ENCODE assay signal across 15 cellular contexts in the genomic region with DNA sequence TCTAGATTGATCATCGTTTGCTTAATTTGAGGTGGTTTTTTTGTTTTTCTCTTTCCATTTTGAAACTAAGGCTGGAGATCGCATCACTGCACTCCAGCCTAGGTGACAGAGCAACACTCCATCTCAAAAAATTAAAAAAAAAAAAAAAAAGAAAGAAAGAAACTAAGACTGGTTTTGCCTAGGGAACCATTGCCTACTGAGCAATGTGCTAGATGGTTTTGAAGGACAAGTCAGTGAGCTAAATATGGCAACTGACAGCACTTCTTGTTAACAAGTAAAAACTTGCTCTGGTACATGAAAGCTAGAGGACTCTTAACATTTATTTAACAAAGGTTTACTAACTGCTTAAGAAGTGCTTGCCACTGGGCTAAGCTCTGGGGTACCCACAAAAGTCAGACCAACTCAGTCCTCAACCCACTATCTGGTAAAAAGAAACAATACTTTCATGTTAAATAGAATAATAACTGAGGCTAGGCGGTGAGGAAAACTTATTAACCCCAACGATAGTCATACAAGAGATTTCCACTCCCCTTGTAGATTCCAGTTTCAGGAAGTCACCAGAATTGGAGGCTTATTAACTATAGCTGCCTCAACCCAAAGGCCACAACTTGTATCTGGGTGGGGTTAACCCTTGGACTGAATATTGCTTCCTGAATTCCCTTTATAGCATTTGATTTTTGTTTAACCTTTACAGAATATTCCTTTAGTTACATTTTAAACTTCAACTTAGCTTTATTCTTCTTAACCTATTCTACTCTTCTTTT.
DNase-seq lines count a peak whose midpoint lies in the region; ATAC-seq, FAIRE-seq and TF ChIP-seq lines count a peak whose summit lies in the region.
"Had no signal": no experiment of that assay in that cellular context is flagged by ENCODE, and none has a peak within 500 bp of the region (broad histone marks: within the 10 kb centered on the region; RNA-seq: fewer than 3 reads in every experiment).

No MANE protein-coding gene starts in this region.

- H3K4me1 Mint-ChIP-seq in T-helper 2 cell treated with Interferon-gamma antibody and Interleukin-4, amounts not matched to agents 5 μg/mL and 100 μg/mL, for 36 hours (ENCODE audit: low read depth): peaks cover 33% of the 10 kb centered on the region
- H3K4me1 Mint-ChIP-seq: nephron had no signal

- H3K27me3 ChIP-seq in bronchial epithelial cell (ENCODE audit: control insufficient read depth, insufficient read depth, low read length): no peaks in the 10 kb centered on the region
- H3K27me3 ChIP-seq in muscle layer of duodenum (ENCODE audit: low read depth, low read length): no peaks in the 10 kb centered on the region
- H3K27me3 ChIP-seq: BE2C had no signal

- peak; percentile 57 for ATAC-seq in HG03135 (IDR thresholded peaks at IDR 0.05; ENCODE audit: unreplicated experiment)

- H3K4me1 ChIP-seq in muscle layer of duodenum (ENCODE audit: control insufficient read depth in 1 of 2, insufficient read depth in 2 of 2, low read length in 2 of 2): peaks cover 0 to 4% of the 10 kb centered on the region in 2 donors
- H3K4me1 ChIP-seq: BE2C had no signal

- peaks cover 19% of the 10 kb centered on the region for H3K36me3 Mint-ChIP-seq in T-helper 2 cell treated with Interferon-gamma antibody and Interleukin-4, amounts not matched to agents 5 μg/mL and 100 μg/mL, for 36 hours (ENCODE audit: low read depth)

- H3K9me3 ChIP-seq in muscle layer of duodenum (ENCODE audit: control insufficient read depth in 1 of 2, low read length in 2 of 2): no peaks in the 10 kb centered on the region
- H3K9me3 ChIP-seq: BE2C had no signal

- peak; percentile 28 for DNase-seq in GM13976 (ENCODE audit: low spot score)
- DNase-seq in bronchial epithelial cell (ENCODE audit: low read depth): peak; percentile 92
- no peak for DNase-seq in ureter (ENCODE audit: low spot score)
- no peak for DNase-seq in substantia nigra (lab: John Stamatoyannopoulos, UW)
- DNase-seq in NCI-H146 treated with DMSO at 0.1 percent for 48 hours (lab: John Stamatoyannopoulos, UW; ENCODE audit: unreplicated experiment): no peak
- no peak for DNase-seq in T-helper 2 cell treated with Interferon-gamma antibody and Interleukin-4, amounts not matched to agents 5 μg/mL and 100 μg/mL, for 36 hours (ENCODE audit: low spot score)
- DNase-seq: activated CD4-positive, CD25-positive, alpha-beta regulatory T cell treated with anti-CD3 and anti-CD28 coated beads, Interleukin-2, amount 50 U/mL, for 72 hours; activated gamma-delta T cell treated with Interleukin-2 at 50 U/mL for 16 hours; BE2C; caudate nucleus; NCI-H446 treated with DMSO at 0.1 percent for 48 hours; SHP77 treated with DMSO at 0.1 percent for 48 hours had no signal

- peak overlapping the region; percentile 79 for H3K27ac ChIP-seq in muscle layer of duodenum (ENCODE audit: low read length)
- no peak overlapping the region for H3K27ac ChIP-seq in substantia nigra (ENCODE audit: low read depth, low read length, poor library complexity, severe bottlenecking)

- H3K36me3 ChIP-seq in bronchial epithelial cell (ENCODE audit: control insufficient read depth, insufficient read depth, low read length): no peaks in the 10 kb centered on the region
- no peaks in the 10 kb centered on the region for H3K36me3 ChIP-seq in muscle layer of duodenum (ENCODE audit: control insufficient read depth in 1 of 2, insufficient read depth in 2 of 2, low read length in 2 of 2)

- FAIRE-seq in bronchial epithelial cell (lab: Jason Lieb, UNC): no peak

- H3K4me3 ChIP-seq in bronchial epithelial cell (ENCODE audit: low read depth, low read length) (no peak overlapping the region), muscle layer of duodenum (ENCODE audit: low read depth in 1 of 2, low read length in 2 of 2) (no peak overlapping the region)

- no peak overlapping the region for H3K4me3 Mint-ChIP-seq in T-helper 2 cell treated with Interferon-gamma antibody and Interleukin-4, amounts not matched to agents 5 μg/mL and 100 μg/mL, for 36 hours
- H3K4me3 Mint-ChIP-seq: nephron had no signal

- peaks cover 8% of the 10 kb centered on the region for H3K9me3 Mint-ChIP-seq in T-helper 2 cell treated with Interferon-gamma antibody and Interleukin-4, amounts not matched to agents 5 μg/mL and 100 μg/mL, for 36 hours
- H3K9me3 Mint-ChIP-seq: nephron had no signal

- H3K27me3 Mint-ChIP-seq in T-helper 2 cell treated with Interferon-gamma antibody and Interleukin-4, amounts not matched to agents 5 μg/mL and 100 μg/mL, for 36 hours (ENCODE audit: low read depth): no peaks in the 10 kb centered on the region

- in situ Hi-C loops in GM13976 (cut with MboI; ENCODE audit: low sequenced_read_pairs, unreplicated experiment): no loop called here

- TF ChIP-seq CTCF in GM13976 (IDR thresholded peaks at IDR 0.05; ENCODE audit: borderline replicate concordance, control extremely low read depth, extremely low read depth, insufficient read depth, missing control alignments) (no peak), bronchial epithelial cell (IDR thresholded peaks at IDR 0.05; ENCODE audit: insufficient read depth, low read length, severe bottlenecking) (no peak)

- no peak overlapping the region for H3K27ac Mint-ChIP-seq in T-helper 2 cell treated with Interferon-gamma antibody and Interleukin-4, amounts not matched to agents 5 μg/mL and 100 μg/mL, for 36 hours

Comparison
In these comparisons a context has a peak if more than half of its experiments do, and no peak if none do; other contexts are left out.
1. DNase-seq: peak in GM13976 (single experiment) and bronchial epithelial cell (single experiment); none in ureter (single experiment), substantia nigra (0 of 49), NCI-H146 treated with DMSO at 0.1 percent for 48 hours (single experiment) and T-helper 2 cell treated with Interferon-gamma antibody and Interleukin-4, amounts not matched to agents 5 μg/mL and 100 μg/mL, for 36 hours (single experiment).